ENCODE assay signal across 8 cellular contexts in genomic region chr1:63523738-63524137, GRCh38. TPM values are rescaled to one million over a fixed set of nuclear protein-coding genes. Genes with fewer than 3 reads are reported as not detected.
A peak's percentile ranks its signal among the peaks of the same experiment; 100 is the strongest.
DNase-seq lines count a peak whose midpoint lies in the region; ATAC-seq, FAIRE-seq and TF ChIP-seq lines count a peak whose summit lies in the region.

No MANE protein-coding gene starts in this region.

- no peaks in the 10 kb centered on the region for H4K20me1 ChIP-seq in SK-N-SH (ENCODE audit: insufficient read depth)

- POLR2A ChIA-PET in SK-N-SH (lab: Yijun Ruan, JAX): interaction anchor here (1.2 kb wide), 1 partner anchor 16 kb away, joined by 3 read pairs; no protein-coding TSS in a partner anchor

- no peak for FAIRE-seq in pancreas (lab: Jason Lieb, UNC)
- FAIRE-seq in urothelium cell line (lab: Jason Lieb, UNC): no peak

- CTCF ChIA-PET in SK-N-SH (lab: Yijun Ruan, JAX): interaction anchor here (0.9 to 1.6 kb wide), 3 partner anchors 15 to 197 kb away, joined by 3 to 7 read pairs (median 6); no protein-coding TSS in a partner anchor

- H3K4me1 ChIP-seq in SK-N-SH (ENCODE audit: control insufficient read depth in 1 of 2, insufficient read depth in 2 of 2, low read depth in 1 of 2, low read length in 1 of 2): peaks cover 9 to 11% of the 10 kb centered on the region in 2 experiments; a peak in 3 of 4 replicates
- H3K4me1 ChIP-seq in pancreas: peaks cover 0 to 15% (median 7%) of the 10 kb centered on the region in 3 donors

- peak overlapping the region; percentile 97 to 99 for H3K27ac ChIP-seq in SK-N-SH (ENCODE audit: low read depth in 2 of 2, low read length in 1 of 2)
- peak overlapping the region; percentile 71 to 94 (median 92) for H3K27ac ChIP-seq in pancreas

- no peaks in the 10 kb centered on the region for H3K27me3 ChIP-seq in SK-N-SH (ENCODE audit: insufficient read depth)
- no peaks in the 10 kb centered on the region for H3K27me3 ChIP-seq in pancreas

- TF ChIP-seq CTCF in AG10803 (conservative IDR thresholded peaks at IDR 0.05; ENCODE audit: low read length) (no peak), SK-N-SH (IDR thresholded peaks at IDR 0.05) (no peak), fibroblast of the aortic adventitia (IDR thresholded peaks at IDR 0.05; ENCODE audit: insufficient read depth, low read length) (no peak), pancreas (IDR thresholded peaks at IDR 0.05) (no peak)

- peak overlapping the region; percentile 87 for H3K9ac ChIP-seq in SK-N-SH

- DNase-seq in AG10803 (ENCODE audit: low read depth) (peak; percentile 20), SK-N-SH (peak; percentile 7), fibroblast of the aortic adventitia (ENCODE audit: low read depth) (no peak), pancreas (no peak), kidney glomerular epithelial cell (lab: John Stamatoyannopoulos, UW) (no peak), urothelium cell line (ENCODE audit: low spot score) (no peak)

- H3K9me3 ChIP-seq in SK-N-SH (no peaks in the 10 kb centered on the region), pancreas (no peaks in the 10 kb centered on the region)

- H3F3A ChIP-seq in SK-N-SH (replicated peaks; ENCODE audit: insufficient read depth): peaks cover 13% of the 10 kb centered on the region

- TF ChIP-seq RAD21 in SK-N-SH (IDR thresholded peaks at IDR 0.05; ENCODE audit: low read length): no peak

- H3K36me3 ChIP-seq in SK-N-SH (replicated peaks in 1 of 2; ENCODE audit: control insufficient read depth in 1 of 2, insufficient read depth in 2 of 2, low read length in 1 of 2) (peaks cover 6 to 21% of the 10 kb centered on the region in 2 experiments), pancreas (no peaks in the 10 kb centered on the region)

- peak overlapping the region; percentile 75 for H3K4me3 ChIP-seq in AG10803 (ENCODE audit: low read length)
- peak overlapping the region; percentile 91 to 94 for H3K4me3 ChIP-seq in SK-N-SH (ENCODE audit: low read depth in 2 of 2, low read length in 1 of 2)
- H3K4me3 ChIP-seq in fibroblast of the aortic adventitia (ENCODE audit: low read depth, low read length): peak overlapping the region; percentile 71
- peak overlapping the region; percentile 46 to 70 (median 46) for H3K4me3 ChIP-seq in pancreas

- H3K79me2 ChIP-seq in SK-N-SH (ENCODE audit: insufficient read depth): peaks cover 39% of the 10 kb centered on the region

- peak overlapping the region; percentile 92 for H3K4me2 ChIP-seq in SK-N-SH

- no peaks in the 10 kb centered on the region for H3K9me2 ChIP-seq in SK-N-SH

- intact Hi-C loops in pancreas (cut with DNase I): no loop called here

- under 1% methylated on average over 11 of the region's 11 CpGs for WGBS in SK-N-SH (ENCODE audit: low lambda C conversion rate)
- WGBS in pancreas, 2 donors: 0 to 1% methylated on average over 11 of the region's 11 CpGs

- peak; percentile 9 for ATAC-seq in GM18519 (IDR thresholded peaks at IDR 0.05; ENCODE audit: low FRiP score, unreplicated experiment)
- peak; percentile 19 for ATAC-seq in HG02973 (IDR thresholded peaks at IDR 0.05; ENCODE audit: unreplicated experiment)
- peak; percentile 25 to 69 (median 45) for ATAC-seq in pancreas

- peak overlapping the region; percentile 91 for H2AFZ ChIP-seq in SK-N-SH (ENCODE audit: low read depth)

- TF ChIP-seq EP300 in SK-N-SH (IDR thresholded peaks at IDR 0.05; ENCODE audit: borderline replicate concordance in 1 of 2, low read depth in 1 of 2, low read length in 1 of 2): no peak

TF ChIP-seq in SK-N-SH, 30 proteins besides CTCF, POLR2A, EP300 and RAD21:
- no peak for TF ChIP-seq ZBTB33 (IDR thresholded peaks at IDR 0.05; ENCODE audit: borderline replicate concordance, low read depth)
- no peak for TF ChIP-seq MEF2A (IDR thresholded peaks at IDR 0.05; ENCODE audit: borderline replicate concordance, low read depth)
- 0 out of 2 replicates have a peak, but pooled peaks have one; percentile 1 for TF ChIP-seq RFX5 (IDR thresholded peaks at IDR 0.05; ENCODE audit: low read length)

RNA-seq across cellular contexts. Expression of gene EFCAB7, which starts 0.4 kb away (rescaled TPM):
- 2.4 and 2.7 TPM in 2 replicates for polyA plus RNA-seq in SK-N-SH (2012; rRNA removed)
- polyA plus RNA-seq in SK-N-SH (2012; cell fraction: cytosol; rRNA removed): 3.3 and 4.4 TPM in 2 replicates
- 1.5 and 4.5 TPM in 2 replicates for polyA plus RNA-seq in SK-N-SH (2012; cell fraction: nucleus; rRNA removed)
- 12.1 and 15.7 TPM in 2 replicates for total RNA-seq in fibroblast of the aortic adventitia (ENCODE audit: low replicate concordance)
- total RNA-seq in pancreas: 1 to 10 TPM; 2.0 to 4.5 (median 3.2) TPM
- polyA plus RNA-seq in pancreas: 1 to 10 TPM; 3.6 TPM

RNA-seq across cellular contexts. Expression of gene ITGB3BP, which starts 0.7 kb away (rescaled TPM):
- 9.9 and 12.8 TPM in 2 replicates for polyA plus RNA-seq in SK-N-SH (2012; rRNA removed)
- 14.4 and 20.2 TPM in 2 replicates for polyA plus RNA-seq in SK-N-SH (2012; cell fraction: cytosol; rRNA removed)
- 9.7 and 14.1 TPM in 2 replicates for polyA plus RNA-seq in SK-N-SH (2012; cell fraction: nucleus; rRNA removed)
- 16.0 and 48.0 TPM in 2 replicates for total RNA-seq in fibroblast of the aortic adventitia (ENCODE audit: low replicate concordance)
- 10 to 100 TPM in 1 of 6 donors, 1 to 10 TPM in 5; 4.3 to 15.5 (median 7.4) TPM for total RNA-seq in pancreas
- polyA plus RNA-seq in pancreas: 10 to 100 TPM in 1 of 2 donors, 1 to 10 TPM in 1; 7.9 to 18.0 TPM

Comparison
In these comparisons a context has a peak if more than half of its experiments do, and no peak if none do; other contexts are left out.
1. DNase-seq: peak in AG10803 (single experiment) and SK-N-SH (single experiment); none in fibroblast of the aortic adventitia (single experiment), pancreas (0 of 6), kidney glomerular epithelial cell (single experiment) and urothelium cell line (single experiment).
2. Peak in every context shown above with its lines, with median percentiles within 50 percentile points of each other: H3K4me3 ChIP-seq and ATAC-seq.